ENCODE assay signal across 34 cellular contexts in the genomic region with DNA sequence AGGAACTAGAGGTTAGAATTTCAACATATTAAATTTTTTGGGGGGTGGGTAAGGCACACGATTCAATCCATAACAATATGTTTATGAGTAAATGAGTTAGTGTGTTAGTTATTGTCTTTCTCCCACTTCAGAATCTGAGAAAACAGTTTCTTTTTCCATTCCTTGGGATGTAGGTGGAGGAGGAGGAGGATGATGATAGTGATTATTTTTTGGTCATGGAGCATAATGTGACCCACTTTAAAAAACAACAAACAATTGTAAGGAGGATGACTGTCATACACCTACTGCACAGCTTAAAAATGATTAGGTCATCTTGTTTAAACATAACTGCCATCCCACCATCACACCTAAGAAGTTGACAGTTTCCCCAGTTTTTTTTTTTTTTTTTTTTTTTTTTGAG.
"Had no signal": no experiment of that assay in that cellular context is flagged by ENCODE, and none has a peak within 500 bp of the region (broad histone marks: within the 10 kb centered on the region; RNA-seq: fewer than 3 reads in every experiment).

No MANE protein-coding gene starts in this region.

- H3K4me1 ChIP-seq: adrenal gland, ascending aorta, body of pancreas, breast epithelium had no signal

- ATAC-seq: activated naive CD4-positive, alpha-beta T cell treated with anti-CD3 and anti-CD28 coated beads, Interleukin-2, amount 50 U/mL, for 72 hours; activated naive CD8-positive, alpha-beta T cell treated with anti-CD3 and anti-CD28 coated beads, Interleukin-2, amount 50 U/mL, for 24 hours; activated T-cell treated with anti-CD3 and anti-CD28 coated beads, Interleukin-2, amount 50 U/mL, for 4 hours; activated T-cell treated with anti-CD3 and anti-CD28 coated beads, Interleukin-2, amount 50 U/mL, for 72 hours; activated T-helper 17 cell treated with anti-CD3 and anti-CD28 coated beads, Interleukin-2, amount 50 U/mL, for 72 hours; body of pancreas had no signal

- H3K27ac ChIP-seq: adrenal gland, ascending aorta, body of pancreas, brain microvascular endothelial cell, breast epithelium, cardiac muscle cell had no signal

- FAIRE-seq: astrocyte, bronchial epithelial cell had no signal

- H3K4me3 ChIP-seq: adrenal gland, ascending aorta, body of pancreas, breast epithelium, cardiac muscle cell had no signal

- H3K36me3 ChIP-seq: adrenal gland, ascending aorta, brain microvascular endothelial cell, breast epithelium, cardiac muscle cell had no signal

- DNase-seq: activated effector memory CD4-positive, alpha-beta T cell treated with anti-CD3 and anti-CD28 coated beads, Interleukin-2, amount 50 U/mL, for 16 hours; activated effector memory CD4-positive, alpha-beta T cell treated with Interleukin-2 at 50 U/mL for 16 hours; activated gamma-delta T cell; activated gamma-delta T cell treated with Interleukin-2 at 50 U/mL for 16 hours; activated naive CD4-positive, alpha-beta T cell; activated naive CD4-positive, alpha-beta T cell treated with anti-CD3 and anti-CD28 coated beads for 36 hours; activated naive CD4-positive, alpha-beta T cell treated with anti-CD3 and anti-CD28 coated beads, Interleukin-2, amount 10 ng/mL, durations not matched to agents 7 days and 5 days; activated naive CD4-positive, alpha-beta T cell treated with anti-CD3 and anti-CD28 coated beads, Interleukin-2, amount 50 U/mL, for 16 hours; activated naive CD4-positive, alpha-beta T cell treated with Interleukin-2 at 50 U/mL for 16 hours; activated naive CD8-positive, alpha-beta T cell treated with anti-CD3 and anti-CD28 coated beads for 36 hours; activated naive CD8-positive, alpha-beta T cell treated with anti-CD3 and anti-CD28 coated beads, Interleukin-2, amount 10 ng/mL, durations not matched to agents 7 days and 5 days; activated naive CD8-positive, alpha-beta T cell treated with anti-CD3 and anti-CD28 coated beads, Interleukin-2, amount 50 U/mL, for 24 hours; activated T-cell treated with anti-CD3 and anti-CD28 coated beads, Interleukin-2, amount 50 U/mL, for 1 hour; activated T-cell treated with anti-CD3 and anti-CD28 coated beads, Interleukin-2, amount 50 U/mL, for 24 hours; activated T-cell treated with anti-CD3 and anti-CD28 coated beads, Interleukin-2, amount 50 U/mL, for 4 hours; activated T-cell treated with anti-CD3 and anti-CD28 coated beads, Interleukin-2, amount 50 U/mL, for 48 hours; activated T-cell treated with anti-CD3 and anti-CD28 coated beads, Interleukin-2, amount 50 U/mL, for 72 hours; adrenal gland; amniotic stem cell; amygdala; anterior cingulate cortex; aorta; body of pancreas; brain microvascular endothelial cell; caudate nucleus; central memory CD4-positive, alpha-beta T cell; cerebellar nuclear complex had no signal

- H3K9me3 ChIP-seq: adrenal gland, ascending aorta, body of pancreas, breast epithelium had no signal
